9 cellular contexts compared by ENCODE assay signal in the genomic region with DNA sequence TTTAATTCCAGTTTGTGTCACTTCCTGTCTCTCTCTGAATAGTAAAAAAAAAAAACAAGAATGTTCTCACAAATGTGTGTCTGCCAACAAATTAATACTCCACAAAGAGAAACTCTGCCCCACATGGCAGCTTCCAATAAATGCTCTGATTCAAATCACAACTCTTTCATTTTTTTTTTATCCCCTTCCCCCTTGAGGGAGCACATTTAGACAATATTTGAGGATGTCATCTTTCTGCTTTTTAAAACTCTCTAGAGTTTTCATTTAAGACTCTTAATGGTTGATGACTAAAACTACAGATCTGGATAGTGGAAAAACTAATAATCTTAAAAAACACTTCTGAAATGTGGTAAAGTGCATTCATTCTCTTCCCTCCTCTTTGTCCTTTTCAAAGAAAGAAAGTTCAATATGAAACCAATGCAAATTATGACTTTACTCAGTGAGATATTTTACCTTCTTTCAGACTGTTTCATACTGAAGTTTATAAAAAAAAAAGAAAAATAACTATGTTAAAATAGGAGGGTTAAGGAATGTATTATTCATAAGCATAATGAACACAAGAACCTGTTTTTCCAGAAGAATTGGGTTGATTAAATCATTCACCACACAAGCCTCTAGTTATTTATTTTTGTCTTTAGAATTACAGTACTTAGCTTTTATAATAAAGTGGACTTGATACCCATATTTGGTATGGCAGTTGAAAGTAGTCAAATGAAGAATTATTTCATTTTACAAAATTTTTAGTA. TPM values are rescaled to one million over a fixed set of nuclear protein-coding genes. Genes with fewer than 3 reads are reported as not detected.
A peak's percentile ranks its signal among the peaks of the same experiment; 100 is the strongest.
DNase-seq lines count a peak whose midpoint lies in the region; ATAC-seq, FAIRE-seq and TF ChIP-seq lines count a peak whose summit lies in the region.
"Had no signal": no experiment of that assay in that cellular context is flagged by ENCODE, and none has a peak within 500 bp of the region (broad histone marks: within the 10 kb centered on the region; RNA-seq: fewer than 3 reads in every experiment).

No MANE protein-coding gene starts in this region.

- no peaks in the 10 kb centered on the region for H3K9me1 ChIP-seq in K562 (ENCODE audit: control insufficient read depth, insufficient read depth, low read length)

- TF ChIP-seq RAD21 in Ishikawa (IDR thresholded peaks at IDR 0.05; ENCODE audit: low read depth) (peak; percentile 22), K562 (CRISPR knock-in tag; conservative IDR thresholded peaks at IDR 0.05 in 1 of 2, IDR thresholded peaks at IDR 0.05 in 1 of 2) (no peak)

- no peak overlapping the region for H3K4me3 Mint-ChIP-seq in CD14-positive monocyte

- no peaks in the 10 kb centered on the region for H3K9me3 Mint-ChIP-seq in CD14-positive monocyte

- H3K9ac ChIP-seq in K562 (ENCODE audit: insufficient read depth in 1 of 2, low read depth in 2 of 2, low read length in 2 of 2): no peak overlapping the region

- H3K27me3 Mint-ChIP-seq in CD14-positive monocyte (ENCODE audit: low read depth in 3 of 3): no peaks in the 10 kb centered on the region

- intact Hi-C loops in CD14-positive monocyte (cut with micrococcal nuclease): loop anchor here (5.0 to 10.0 kb wide), 2 partner anchors 42 to 51 kb away; a partner anchor contains a TSS
- intact Hi-C loops in K562 (cut with micrococcal nuclease): no loop called here

- CTCF ChIA-PET in K562 (lab: Yijun Ruan, JAX; ENCODE audit: low intra/inter-chr PET ratio): no interaction called here

- H3K27me3 ChIP-seq in K562 (ENCODE audit: control insufficient read depth in 2 of 2, insufficient read depth in 2 of 2, low read length in 2 of 2): no peaks in the 10 kb centered on the region
- H3K27me3 ChIP-seq in upper lobe of left lung: no peaks in the 10 kb centered on the region
- H3K27me3 ChIP-seq: neutrophil had no signal

- H3K4me1 ChIP-seq in K562 (replicated peaks in 1 of 2; ENCODE audit: control insufficient read depth in 2 of 2, insufficient read depth in 2 of 2, low read length in 2 of 2) (peaks cover 0 to 5% of the 10 kb centered on the region in 2 experiments; a peak in 1 of 5 replicates), upper lobe of left lung (peaks cover 30 to 50% (median 47%) of the 10 kb centered on the region in 4 donors)

- in situ Hi-C loops in K562 (cut with MboI): no loop called here

- FAIRE-seq in K562 (lab: Jason Lieb, UNC): no peak

- H3K36me3 ChIP-seq in K562 (ENCODE audit: control insufficient read depth, insufficient read depth, low read length): no peaks in the 10 kb centered on the region
- H3K36me3 ChIP-seq in upper lobe of left lung: peaks cover 0 to 5% (median 0%) of the 10 kb centered on the region in 4 donors
- H3K36me3 ChIP-seq: neutrophil had no signal

- TF ChIP-seq POLR2A in K562 (conservative IDR thresholded peaks at IDR 0.05): no peak
- TF ChIP-seq POLR2A in upper lobe of left lung (IDR thresholded peaks at IDR 0.05): no peak

- no peaks in the 10 kb centered on the region for H3K79me2 ChIP-seq in K562 (ENCODE audit: control insufficient read depth, insufficient read depth, low read length)

- TF ChIP-seq CTCF in CD14-positive monocyte (IDR thresholded peaks at IDR 0.05) (no peak), K562 (IDR thresholded peaks at IDR 0.05 in 2 of 3, conservative IDR thresholded peaks at IDR 0.05 in 1 of 3; ENCODE audit: insufficient read depth in 2 of 3, low read depth in 1 of 3, low read length in 3 of 3) (no peak), upper lobe of left lung (IDR thresholded peaks at IDR 0.05) (no peak)

- H3K9me3 ChIP-seq in K562 (replicated peaks; ENCODE audit: control insufficient read depth, insufficient read depth, low read depth, low read length) (no peaks in the 10 kb centered on the region), upper lobe of left lung (no peaks in the 10 kb centered on the region)
- H3K9me3 ChIP-seq: neutrophil had no signal

- H3K36me3 Mint-ChIP-seq in CD14-positive monocyte: peaks cover 10 to 35% of the 10 kb centered on the region in 2 donors

- peak overlapping the region; percentile 64 for H2AFZ ChIP-seq in K562 (ENCODE audit: low read depth, low read length)

- no peak for TF ChIP-seq EP300 in Ishikawa (IDR thresholded peaks at IDR 0.05; ENCODE audit: borderline replicate concordance)
- no peak for TF ChIP-seq EP300 in K562 (IDR thresholded peaks at IDR 0.05; ENCODE audit: low read length)
- TF ChIP-seq EP300 in upper lobe of left lung (IDR thresholded peaks at IDR 0.05): no peak

- DNase-seq in CD14-positive monocyte (ENCODE audit: low spot score) (no peak), K562 (ENCODE audit: extremely low read depth in 1 of 4, low spot score in 3 of 4) (no peak), left kidney (ENCODE audit: low read depth, low spot score) (peak; percentile 58), upper lobe of left lung (no peak), NCI-H69 (lab: John Stamatoyannopoulos, UW) (no peak)
- DNase-seq in activated effector memory CD4-positive, alpha-beta T cell treated with anti-CD3 and anti-CD28 coated beads, Interleukin-2, amount 50 U/mL, for 16 hours: no peak

- H3K27ac Mint-ChIP-seq in CD14-positive monocyte: peak overlapping the region in 6 of 7 donors; percentile 8 to 98 (median 91)

- POLR2A ChIA-PET in K562 (lab: Yijun Ruan, JAX): no interaction called here

- H3K4me1 Mint-ChIP-seq in CD14-positive monocyte: peaks cover 48% of the 10 kb centered on the region

- H3K27ac ChIP-seq in K562 (ENCODE audit: extremely low read depth, low read depth, low read length): no peak overlapping the region
- peak overlapping the region; percentile 76 to 84 (median 78) for H3K27ac ChIP-seq in upper lobe of left lung
- H3K27ac ChIP-seq: neutrophil had no signal

- H4K20me1 ChIP-seq in K562 (replicated peaks; ENCODE audit: control insufficient read depth, insufficient read depth, low read length): no peaks in the 10 kb centered on the region

- no peak overlapping the region for H3K4me3 ChIP-seq in K562
- peak overlapping the region in 1 of 4 donors; percentile 24 for H3K4me3 ChIP-seq in upper lobe of left lung

- no peak overlapping the region for H3K4me2 ChIP-seq in K562 (ENCODE audit: insufficient read depth, low read length)

- ATAC-seq in GM19467 (IDR thresholded peaks at IDR 0.05; ENCODE audit: unreplicated experiment) (peak; percentile 36), K562 (no peak), upper lobe of left lung (ENCODE audit: low FRiP score in 2 of 2) (peak in 1 of 2 donors; percentile 79)

- no TSS peak for BruUV-seq in K562 (replicated peaks; lab: Mats Ljungman, UMichigan)

TF ChIP-seq in Ishikawa, 13 proteins besides CTCF, POLR2A, EP300 and RAD21 (continues in another document):
- TF ChIP-seq TEAD4 (IDR thresholded peaks at IDR 0.05): no peak; the same call in 1 of the 2 replicates

TF ChIP-seq in K562, 482 proteins besides CTCF, POLR2A, EP300 and RAD21 (continues in another document):
- TF ChIP-seq, protein P1, sequence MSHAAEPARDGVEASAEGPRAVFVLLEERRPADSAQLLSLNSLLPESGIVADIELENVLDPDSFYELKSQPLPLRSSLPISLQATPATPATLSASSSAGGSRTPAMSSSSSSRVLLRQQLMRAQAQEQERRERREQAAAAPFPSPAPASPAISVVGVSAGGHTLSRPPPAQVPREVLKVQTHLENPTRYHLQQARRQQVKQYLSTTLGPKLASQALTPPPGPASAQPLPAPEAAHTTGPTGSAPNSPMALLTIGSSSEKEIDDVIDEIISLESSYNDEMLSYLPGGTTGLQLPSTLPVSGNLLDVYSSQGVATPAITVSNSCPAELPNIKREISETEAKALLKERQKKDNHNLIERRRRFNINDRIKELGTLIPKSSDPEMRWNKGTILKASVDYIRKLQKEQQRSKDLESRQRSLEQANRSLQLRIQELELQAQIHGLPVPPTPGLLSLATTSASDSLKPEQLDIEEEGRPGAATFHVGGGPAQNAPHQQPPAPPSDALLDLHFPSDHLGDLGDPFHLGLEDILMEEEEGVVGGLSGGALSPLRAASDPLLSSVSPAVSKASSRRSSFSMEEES (CRISPR knock-in tag; IDR thresholded peaks at IDR 0.05): no peak
- TF ChIP-seq, protein P2, sequence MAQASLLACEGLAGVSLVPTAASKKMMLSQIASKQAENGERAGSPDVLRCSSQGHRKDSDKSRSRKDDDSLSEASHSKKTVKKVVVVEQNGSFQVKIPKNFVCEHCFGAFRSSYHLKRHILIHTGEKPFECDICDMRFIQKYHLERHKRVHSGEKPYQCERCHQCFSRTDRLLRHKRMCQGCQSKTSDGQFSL (CRISPR knock-in tag; IDR thresholded peaks at IDR 0.05): no peak
- TF ChIP-seq, protein P2 (tag; IDR thresholded peaks at IDR 0.05): no peak
- TF ChIP-seq STAT5B (CRISPR knock-in tag; IDR thresholded peaks at IDR 0.05) (no peak), GATA2 (CRISPR knock-in tag; IDR thresholded peaks at IDR 0.05) (no peak)

RNA-seq across cellular contexts. Expression of a gene that starts 42.4 kb away (rescaled TPM):
- polyA plus RNA-seq in CD14-positive monocyte: 1 to 10 TPM; 1.5 to 2.5 TPM
- 12.6 and 16.5 TPM in 2 replicates for total RNA-seq in K562 (2011; cell fraction: chromatin; rRNA removed; ENCODE audit: low replicate concordance)
- total RNA-seq in K562 (2011; cell fraction: nucleolus; rRNA removed): 6.3 and 6.4 TPM in 2 replicates
- 7.4 and 9.8 TPM in 2 replicates for total RNA-seq in K562 (2011; cell fraction: nucleoplasm; rRNA removed)
- 1.4 and 2.1 TPM in 2 replicates for total RNA-seq in K562 (2014; rRNA removed)
- 0.80 and 1.3 TPM in 2 replicates for total RNA-seq in K562 (2014; rRNA removed; fragmentation: Illumina TruSeq; extraction: Trizol)
- 0.80 and 0.90 TPM in 2 replicates for total RNA-seq in K562 (2015; rRNA removed; fragmentation: Illumina TruSeq; extraction: Trizol)
- 1.2 and 1.6 TPM in 2 replicates for total RNA-seq in K562 (2021)
- 0.57 and 1.5 TPM in 2 replicates for polyA plus RNA-seq in K562 (2011; rRNA removed)
- polyA plus RNA-seq in K562 (2011; cell fraction: cytosol; rRNA removed): 0.43 and 1.3 TPM in 2 replicates
- polyA plus RNA-seq in K562 (2011; cell fraction: nucleus; rRNA removed): 1.2 and 3.5 TPM in 2 replicates
- polyA plus RNA-seq in K562 (2012): 0.61 and 0.71 TPM in 2 replicates
- 0.64 and 0.73 TPM in 2 replicates for polyA plus RNA-seq in K562 (2014; fragmentation: Illumina TruSeq; extraction: Trizol)
- 1 to 10 TPM in 1 of 2 experiments, under 1 TPM in 1; 0.62 to 1.3 TPM for polyA plus RNA-seq in K562 (2014; fragmentation: Nextera tagmentation; extraction: Ambion mirVana)
- 0.48 and 0.58 TPM in 2 replicates for polyA plus RNA-seq in K562 (2014; rRNA removed)
- polyA minus RNA-seq in K562 (2011; rRNA and poly(A)+ RNA removed): 4.2 and 11.6 TPM in 2 replicates
- 2.6 and 3.0 TPM in 2 replicates for polyA minus RNA-seq in K562 (2011; cell fraction: cytosol; rRNA and poly(A)+ RNA removed)
- polyA minus RNA-seq in K562 (2011; cell fraction: nucleus; rRNA and poly(A)+ RNA removed): 7.7 and 12.4 TPM in 2 replicates
- 10 to 100 TPM; 20.2 to 51.3 (median 28.4) TPM for total RNA-seq in upper lobe of left lung
